In the genomic region with DNA sequence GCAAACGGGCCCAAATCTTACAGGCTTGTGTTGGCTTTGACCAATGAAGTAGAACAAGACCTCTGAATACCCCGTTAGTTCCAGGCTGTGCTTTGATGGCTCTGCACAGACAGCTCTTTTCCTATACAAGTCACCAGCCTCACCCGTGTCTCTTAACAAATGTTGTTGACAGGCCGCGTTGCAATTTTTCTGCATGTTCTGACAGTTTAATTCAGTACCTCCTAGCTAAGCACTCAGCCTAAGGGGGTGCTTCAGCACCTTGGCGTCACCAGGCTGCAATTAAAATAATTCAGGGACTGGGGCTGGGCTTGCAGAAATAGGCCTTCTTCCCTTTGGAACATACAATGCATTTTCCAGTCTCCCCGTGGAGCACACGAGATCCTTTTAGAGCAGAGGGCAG, we compare ENCODE assay signal across 20 cellular contexts.
"Had no signal": no experiment of that assay in that cellular context is flagged by ENCODE, and none has a peak within 500 bp of the region (broad histone marks: within the 10 kb centered on the region; RNA-seq: fewer than 3 reads in every experiment).

No MANE protein-coding gene starts in this region.

- DNase-seq: activated B cell treated with CpG ODN at 0.5 μM for 24 hours; activated CD4-positive, alpha-beta T cell treated with anti-CD3 and anti-CD28 coated beads for 36 hours; activated CD4-positive, alpha-beta T cell treated with anti-CD3 and anti-CD28 coated beads, Interleukin-2, amount 50 U/mL, for 4 hours; activated effector memory CD4-positive, alpha-beta T cell treated with Interleukin-2 at 50 U/mL for 16 hours; activated naive CD4-positive, alpha-beta T cell treated with anti-CD3 and anti-CD28 coated beads for 36 hours; activated T-cell treated with anti-CD3 and anti-CD28 coated beads, Interleukin-2, amount 50 U/mL, for 72 hours; amygdala; cortex of kidney; heart right ventricle; islet precursor cell; left cardiac atrium; posterior cingulate gyrus; stimulated activated CD4-positive, alpha-beta T cell treated with anti-CD3 and anti-CD28 coated beads, Interleukin-2, amount 100 ng/mL, for 48 hours; stimulated activated CD8-positive, alpha-beta memory T cell treated with anti-CD3 and anti-CD28 coated beads, Interleukin-4, amount 100 ng/mL, for 48 hours; stimulated activated naive B cell treated with anti-CD40 and anti-IgM and Interleukin-4, amounts not matched to agents 10 μg/mL and 1 μg/mL and 100 μg/mL, for 72 hours; transverse colon had no signal

- H3K27ac Mint-ChIP-seq: activated B cell treated with CpG ODN at 0.5 μM for 24 hours; activated CD4-positive, alpha-beta T cell treated with anti-CD3 and anti-CD28 coated beads for 36 hours; activated naive CD4-positive, alpha-beta T cell treated with anti-CD3 and anti-CD28 coated beads for 36 hours; activated T-cell treated with anti-CD3 and anti-CD28 coated beads, Interleukin-2, amount 50 U/mL, for 72 hours; memory B cell; nephron; stimulated activated naive B cell treated with anti-CD40 and anti-IgM and Interleukin-4, amounts not matched to agents 10 μg/mL and 1 μg/mL and 100 μg/mL, for 72 hours had no signal

- H3K36me3 ChIP-seq: heart right ventricle, transverse colon had no signal

- ATAC-seq: activated CD4-positive, alpha-beta T cell treated with anti-CD3 and anti-CD28 coated beads for 36 hours; activated T-cell treated with anti-CD3 and anti-CD28 coated beads, Interleukin-2, amount 50 U/mL, for 72 hours; heart right ventricle; left cardiac atrium; stimulated activated naive B cell treated with anti-CD40 and anti-IgM and Interleukin-4, amounts not matched to agents 10 μg/mL and 1 μg/mL and 100 μg/mL, for 72 hours had no signal

- H3K9me3 ChIP-seq: heart right ventricle, transverse colon had no signal

- H3K27me3 Mint-ChIP-seq: activated CD4-positive, alpha-beta T cell treated with anti-CD3 and anti-CD28 coated beads for 36 hours had no signal

- H3K9me3 Mint-ChIP-seq: activated B cell treated with CpG ODN at 0.5 μM for 24 hours; activated naive CD4-positive, alpha-beta T cell treated with anti-CD3 and anti-CD28 coated beads for 36 hours; activated T-cell treated with anti-CD3 and anti-CD28 coated beads, Interleukin-2, amount 50 U/mL, for 72 hours; memory B cell; nephron had no signal

- H3K4me1 ChIP-seq: transverse colon had no signal

- H3K4me3 Mint-ChIP-seq: activated B cell treated with CpG ODN at 0.5 μM for 24 hours; activated CD4-positive, alpha-beta T cell treated with anti-CD3 and anti-CD28 coated beads for 36 hours; activated naive CD4-positive, alpha-beta T cell treated with anti-CD3 and anti-CD28 coated beads for 36 hours; activated T-cell treated with anti-CD3 and anti-CD28 coated beads, Interleukin-2, amount 50 U/mL, for 72 hours; memory B cell; nephron; stimulated activated naive B cell treated with anti-CD40 and anti-IgM and Interleukin-4, amounts not matched to agents 10 μg/mL and 1 μg/mL and 100 μg/mL, for 72 hours had no signal

- H3K27ac ChIP-seq: epithelial cell of prostate, heart right ventricle, transverse colon had no signal

- FAIRE-seq: urothelium cell line had no signal

- H3K27me3 ChIP-seq: transverse colon had no signal

- H3K4me3 ChIP-seq: heart right ventricle, transverse colon had no signal
